Comparison of ENCODE assay signal across 8 cellular contexts in genomic region chr6:63635563-63636515, GRCh38. TPM values are rescaled to one million over a fixed set of nuclear protein-coding genes. Genes with fewer than 3 reads are reported as not detected.
A peak's percentile ranks its signal among the peaks of the same experiment; 100 is the strongest.
DNase-seq lines count a peak whose midpoint lies in the region; ATAC-seq and TF ChIP-seq lines count a peak whose summit lies in the region.

Gene PHF3, plus strand, starts transcription at chr6:63635802. Its CDS starts 10,750 bp downstream, at chr6:63646552.

- DNase-seq in AG04450 (ENCODE audit: low read depth, low spot score): peak; percentile 59
- DNase-seq in NCI-H2196 treated with DMSO at 0.1 percent for 48 hours (lab: John Stamatoyannopoulos, UW; ENCODE audit: unreplicated experiment): peak; percentile 88
- peak; percentile 81 to 91 for DNase-seq in T47D (ENCODE audit: low read depth in 1 of 2, low spot score in 1 of 2)

- H3K36me3 ChIP-seq in skeletal muscle tissue (ENCODE audit: control insufficient read depth in 3 of 3, insufficient read depth in 3 of 3, low read length in 3 of 3): no peaks in the 10 kb centered on the region

- peak within 1 kb of the TSS; percentile 82 to 92 (median 83) for H3K9ac ChIP-seq in skeletal muscle tissue (ENCODE audit: low read depth in 1 of 3, low read length in 3 of 3)

- H3K27ac ChIP-seq in AG04450 (ENCODE audit: low read depth, low read length) (peak within 1 kb of the TSS; percentile 87), VCaP (peak within 1 kb of the TSS; percentile 98), skeletal muscle tissue (ENCODE audit: low read depth, low read length) (peak within 1 kb of the TSS; percentile 94)

- H3K9me3 ChIP-seq in AG04450 (ENCODE audit: control insufficient read depth, insufficient read depth, low read length) (no peaks in the 10 kb centered on the region; the same call in 1 of the 2 replicates), iPS-18c (ENCODE audit: control insufficient read depth, insufficient read depth, low read length) (no peaks in the 10 kb centered on the region), skeletal muscle tissue (ENCODE audit: control insufficient read depth in 3 of 3, low read length in 3 of 3) (no peaks in the 10 kb centered on the region)

- ATAC-seq in GM18873 (IDR thresholded peaks at IDR 0.05; ENCODE audit: low FRiP score, unreplicated experiment) (peak; percentile 80), HG03135 (IDR thresholded peaks at IDR 0.05; ENCODE audit: unreplicated experiment) (peak; percentile 82)

- POLR2A ChIA-PET in AG04450 (lab: Yijun Ruan, JAX): interaction anchor here (0.6 to 2.2 kb wide), 7 partner anchors 14 to 262 kb away, joined by 3 to 7 read pairs (median 3); no protein-coding TSS in a partner anchor

- H3K4me3 ChIP-seq in AG04450 (ENCODE audit: low read depth, low read length) (peak within 1 kb of the TSS; percentile 80), iPS-18c (ENCODE audit: insufficient read depth, low read depth, low read length) (peak within 1 kb of the TSS; percentile 79), skeletal muscle tissue (ENCODE audit: low read length in 3 of 3) (peak within 1 kb of the TSS; percentile 86 to 92 (median 89))

- peaks cover 14 to 27% (median 16%) of the 10 kb centered on the region in 3 donors for H3K4me1 ChIP-seq in skeletal muscle tissue (ENCODE audit: control insufficient read depth in 3 of 3, insufficient read depth in 3 of 3, low read length in 3 of 3)

- in situ Hi-C loops in T47D (cut with HindIII; ENCODE audit: low pct_unique_long_range_greater_than_20kb, low sequenced_read_pairs): no loop called here

- CTCF ChIA-PET in AG04450 (lab: Charles Lee): interaction anchor here (0.8 to 3.9 kb wide), 5 partner anchors 9 to 283 kb away, joined by 3 to 17 read pairs (median 4); no protein-coding TSS in a partner anchor

- H3K27me3 ChIP-seq in AG04450 (ENCODE audit: control insufficient read depth, insufficient read depth, low read length) (no peaks in the 10 kb centered on the region), skeletal muscle tissue (ENCODE audit: control insufficient read depth in 3 of 3, insufficient read depth in 3 of 3, low read length in 3 of 3) (no peaks in the 10 kb centered on the region)

- peak; percentile 25; the same call in 1 of the 2 replicates for TF ChIP-seq CTCF in AG04450 (IDR thresholded peaks at IDR 0.05; ENCODE audit: low read depth, low read length)
- TF ChIP-seq CTCF in VCaP (conservative IDR thresholded peaks at IDR 0.05): peak; percentile 18; the same call in 1 of the 2 replicates

RNA-seq across cellular contexts. Expression of gene PHF3, which starts in this region (rescaled TPM):
- polyA plus RNA-seq in AG04450 (2011; rRNA removed): 16.2 and 26.6 TPM in 2 replicates
- 19.9 and 42.1 TPM in 2 replicates for polyA minus RNA-seq in AG04450 (2011; rRNA and poly(A)+ RNA removed)
- total RNA-seq in skeletal muscle tissue: 22.4 TPM

Comparison
In these comparisons a context has a peak if more than half of its experiments do, and no peak if none do; other contexts are left out.
1. Peak in every context shown above with its lines: DNase-seq, ATAC-seq, H3K4me3 ChIP-seq and H3K27ac ChIP-seq.